1 cellular context compared by ENCODE assay signal in genomic region chr9:120578614-120579013, GRCh38.
TF ChIP-seq lines count a peak whose summit lies in the region.

No MANE protein-coding gene starts in this region.

TF ChIP-seq in GM12878, 131 proteins besides CTCF, POLR2A, EP300 and RAD21 (continued from another document):
- TF ChIP-seq ZBTB4 (CRISPR knock-in tag; IDR thresholded peaks at IDR 0.05) (no peak), NR2C1 (IDR thresholded peaks at IDR 0.05) (no peak), POU2F2 (IDR thresholded peaks at IDR 0.05; ENCODE audit: borderline replicate concordance, low read depth, low read length) (no peak), FOXM1 (IDR thresholded peaks at IDR 0.05; ENCODE audit: low read depth, low read length) (no peak), SREBF2 (IDR thresholded peaks at IDR 0.05; ENCODE audit: low read length) (no peak), ZNF24 (IDR thresholded peaks at IDR 0.05) (no peak)
